38 cellular contexts compared by ENCODE assay signal in the genomic region with DNA sequence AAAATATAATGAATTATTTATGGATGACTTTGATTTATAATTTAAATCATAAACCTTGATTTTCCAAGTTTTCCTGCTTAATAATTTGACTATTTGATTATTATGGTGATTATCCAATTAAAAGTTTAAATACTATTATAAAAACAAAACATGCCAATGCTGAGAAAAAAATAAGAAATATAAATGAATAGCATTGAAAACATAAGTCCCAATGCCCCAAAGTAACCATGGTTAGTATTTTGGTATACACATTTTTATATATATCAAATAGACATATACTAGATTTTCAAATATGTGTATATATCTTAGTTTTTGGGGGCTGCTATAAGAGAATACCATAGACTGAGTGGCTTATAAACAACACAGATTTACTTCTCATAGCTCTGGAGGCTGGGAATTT.
"Had no signal": no experiment of that assay in that cellular context is flagged by ENCODE, and none has a peak within 500 bp of the region (broad histone marks: within the 10 kb centered on the region; RNA-seq: fewer than 3 reads in every experiment).

No MANE protein-coding gene starts in this region.

- H3K4me3 ChIP-seq: ascending aorta, cardiac muscle cell had no signal

- H3K4me3 Mint-ChIP-seq: activated CD4-positive, alpha-beta memory T cell treated with anti-CD3 and anti-CD28 coated beads, Interleukin-2, amount 10 ng/mL, durations not matched to agents 7 days and 5 days; activated CD4-positive, alpha-beta T cell treated with anti-CD3 and anti-CD28 coated beads for 36 hours; activated CD4-positive, alpha-beta T cell treated with anti-CD3 and anti-CD28 coated beads, Interleukin-2, amount 10 ng/mL, durations not matched to agents 7 days and 5 days; activated naive CD4-positive, alpha-beta T cell treated with anti-CD3 and anti-CD28 coated beads, Interleukin-2, amount 10 ng/mL, durations not matched to agents 7 days and 5 days; activated naive CD4-positive, alpha-beta T cell treated with anti-CD3 and anti-CD28 coated beads, Interleukin-2, amount 50 U/mL, for 24 hours; activated naive CD8-positive, alpha-beta T cell; activated naive CD8-positive, alpha-beta T cell treated with anti-CD3 and anti-CD28 coated beads, Interleukin-2, amount 10 ng/mL, durations not matched to agents 7 days and 5 days; activated naive CD8-positive, alpha-beta T cell treated with anti-CD3 and anti-CD28 coated beads, Interleukin-2, amount 50 U/mL, for 24 hours; activated T-cell treated with anti-CD3 and anti-CD28 coated beads, Interleukin-2, amount 50 U/mL, for 4 hours; brain; central memory CD8-positive, alpha-beta T cell; T-helper 1 cell treated with Interleukin-12 subunit alpha and Interleukin-12 subunit beta and Interleukin-4 antibody, amounts not matched to agents 30 μg/mL and 1 μg/mL, for 36 hours; T-helper 2 cell treated with Interferon-gamma antibody and Interleukin-4, amounts not matched to agents 5 μg/mL and 100 μg/mL, for 36 hours; WTC11 had no signal

- H3K27me3 ChIP-seq: ascending aorta, cardiac muscle cell had no signal

- H3K36me3 Mint-ChIP-seq: activated naive CD4-positive, alpha-beta T cell treated with anti-CD3 and anti-CD28 coated beads, Interleukin-2, amount 10 ng/mL, durations not matched to agents 7 days and 5 days; activated naive CD4-positive, alpha-beta T cell treated with anti-CD3 and anti-CD28 coated beads, Interleukin-2, amount 50 U/mL, for 24 hours; activated naive CD8-positive, alpha-beta T cell; activated naive CD8-positive, alpha-beta T cell treated with anti-CD3 and anti-CD28 coated beads, Interleukin-2, amount 10 ng/mL, durations not matched to agents 7 days and 5 days; brain; WTC11 had no signal

- DNase-seq: activated CD4-positive, alpha-beta memory T cell treated with anti-CD3 and anti-CD28 coated beads, Interleukin-2, amount 10 ng/mL, durations not matched to agents 7 days and 5 days; activated CD4-positive, alpha-beta T cell treated with anti-CD3 and anti-CD28 coated beads for 1 hour; activated CD4-positive, alpha-beta T cell treated with anti-CD3 and anti-CD28 coated beads for 36 hours; activated CD4-positive, alpha-beta T cell treated with anti-CD3 and anti-CD28 coated beads for 48 hours; activated CD4-positive, alpha-beta T cell treated with anti-CD3 and anti-CD28 coated beads, Interleukin-2, amount 10 ng/mL, durations not matched to agents 7 days and 5 days; activated CD4-positive, alpha-beta T cell treated with anti-CD3 and anti-CD28 coated beads, Interleukin-2, amount 50 U/mL, for 48 hours; activated CD4-positive, CD25-positive, alpha-beta regulatory T cell; activated CD8-positive, alpha-beta memory T cell treated with anti-CD3 and anti-CD28 coated beads, Interleukin-2, amount 50 U/mL, for 4 hours; activated effector memory CD4-positive, alpha-beta T cell treated with Interleukin-2 at 50 U/mL for 16 hours; activated gamma-delta T cell; activated naive CD4-positive, alpha-beta T cell treated with anti-CD3 and anti-CD28 coated beads, Interleukin-2, amount 10 ng/mL, durations not matched to agents 7 days and 5 days; activated naive CD4-positive, alpha-beta T cell treated with Interleukin-2 at 50 U/mL for 16 hours; activated naive CD8-positive, alpha-beta T cell treated with anti-CD3 and anti-CD28 coated beads, Interleukin-2, amount 10 ng/mL, durations not matched to agents 7 days and 5 days; activated naive CD8-positive, alpha-beta T cell treated with anti-CD3 and anti-CD28 coated beads, Interleukin-2, amount 50 U/mL, for 24 hours; activated T-cell treated with anti-CD3 and anti-CD28 coated beads for 4 hours; activated T-cell treated with anti-CD3 and anti-CD28 coated beads, Interleukin-2, amount 50 U/mL, for 1 hour; activated T-cell treated with anti-CD3 and anti-CD28 coated beads, Interleukin-2, amount 50 U/mL, for 4 hours; amygdala; anterior cingulate cortex; caudate nucleus; cerebellar nuclear complex; SW 1271; T-helper 1 cell; T-helper 2 cell; T-helper 9 cell had no signal

- H3K9me3 ChIP-seq: ascending aorta had no signal

- H3K27ac Mint-ChIP-seq: activated CD4-positive, alpha-beta memory T cell treated with anti-CD3 and anti-CD28 coated beads, Interleukin-2, amount 10 ng/mL, durations not matched to agents 7 days and 5 days; activated CD4-positive, alpha-beta T cell treated with anti-CD3 and anti-CD28 coated beads for 36 hours; activated CD4-positive, alpha-beta T cell treated with anti-CD3 and anti-CD28 coated beads, Interleukin-2, amount 10 ng/mL, durations not matched to agents 7 days and 5 days; activated naive CD4-positive, alpha-beta T cell treated with anti-CD3 and anti-CD28 coated beads, Interleukin-2, amount 10 ng/mL, durations not matched to agents 7 days and 5 days; activated naive CD4-positive, alpha-beta T cell treated with anti-CD3 and anti-CD28 coated beads, Interleukin-2, amount 50 U/mL, for 24 hours; activated naive CD8-positive, alpha-beta T cell; activated naive CD8-positive, alpha-beta T cell treated with anti-CD3 and anti-CD28 coated beads, Interleukin-2, amount 10 ng/mL, durations not matched to agents 7 days and 5 days; activated naive CD8-positive, alpha-beta T cell treated with anti-CD3 and anti-CD28 coated beads, Interleukin-2, amount 50 U/mL, for 24 hours; activated T-helper 2 cell treated with anti-CD3 and anti-CD28 coated beads, Interferon-gamma antibody, Interleukin-2, Interleukin-4, amounts not matched to agents 10 μg/mL and 5 μg/mL and 100 μg/mL, durations not matched to agents 14 hours and 24 hours and 36 hours; brain; T-helper 1 cell treated with Interleukin-12 subunit alpha and Interleukin-12 subunit beta and Interleukin-4 antibody, amounts not matched to agents 30 μg/mL and 1 μg/mL, for 36 hours; T-helper 2 cell treated with Interferon-gamma antibody and Interleukin-4, amounts not matched to agents 5 μg/mL and 100 μg/mL, for 36 hours; WTC11 had no signal

- H3K4me1 ChIP-seq: ascending aorta had no signal

- H3K36me3 ChIP-seq: ascending aorta, cardiac muscle cell had no signal

- ATAC-seq: activated CD4-positive, alpha-beta T cell treated with anti-CD3 and anti-CD28 coated beads for 36 hours; activated CD4-positive, CD25-positive, alpha-beta regulatory T cell treated with anti-CD3 and anti-CD28 coated beads, Interleukin-2, amount 50 U/mL, for 24 hours; activated naive CD8-positive, alpha-beta T cell treated with anti-CD3 and anti-CD28 coated beads, Interleukin-2, amount 50 U/mL, for 24 hours; activated T-cell treated with anti-CD3 and anti-CD28 coated beads, Interleukin-2, amount 50 U/mL, for 4 hours; WTC11 had no signal

- H3K4me1 Mint-ChIP-seq: activated CD4-positive, alpha-beta memory T cell treated with anti-CD3 and anti-CD28 coated beads, Interleukin-2, amount 10 ng/mL, durations not matched to agents 7 days and 5 days; activated CD4-positive, alpha-beta T cell treated with anti-CD3 and anti-CD28 coated beads for 36 hours; activated CD4-positive, alpha-beta T cell treated with anti-CD3 and anti-CD28 coated beads, Interleukin-2, amount 10 ng/mL, durations not matched to agents 7 days and 5 days; activated naive CD4-positive, alpha-beta T cell treated with anti-CD3 and anti-CD28 coated beads, Interleukin-2, amount 10 ng/mL, durations not matched to agents 7 days and 5 days; activated naive CD4-positive, alpha-beta T cell treated with anti-CD3 and anti-CD28 coated beads, Interleukin-2, amount 50 U/mL, for 24 hours; activated naive CD8-positive, alpha-beta T cell treated with anti-CD3 and anti-CD28 coated beads, Interleukin-2, amount 10 ng/mL, durations not matched to agents 7 days and 5 days; activated naive CD8-positive, alpha-beta T cell treated with anti-CD3 and anti-CD28 coated beads, Interleukin-2, amount 50 U/mL, for 24 hours; brain; central memory CD8-positive, alpha-beta T cell; WTC11 had no signal

- H3K27ac ChIP-seq: ascending aorta, cardiac muscle cell, VCaP had no signal

- H3K9me3 Mint-ChIP-seq: activated CD4-positive, alpha-beta memory T cell treated with anti-CD3 and anti-CD28 coated beads, Interleukin-2, amount 10 ng/mL, durations not matched to agents 7 days and 5 days; activated CD4-positive, alpha-beta T cell treated with anti-CD3 and anti-CD28 coated beads, Interleukin-2, amount 10 ng/mL, durations not matched to agents 7 days and 5 days; activated naive CD4-positive, alpha-beta T cell treated with anti-CD3 and anti-CD28 coated beads, Interleukin-2, amount 10 ng/mL, durations not matched to agents 7 days and 5 days; activated naive CD8-positive, alpha-beta T cell treated with anti-CD3 and anti-CD28 coated beads, Interleukin-2, amount 10 ng/mL, durations not matched to agents 7 days and 5 days; activated T-cell treated with anti-CD3 and anti-CD28 coated beads, Interleukin-2, amount 50 U/mL, for 4 hours; activated T-helper 2 cell treated with anti-CD3 and anti-CD28 coated beads, Interferon-gamma antibody, Interleukin-2, Interleukin-4, amounts not matched to agents 10 μg/mL and 5 μg/mL and 100 μg/mL, durations not matched to agents 14 hours and 24 hours and 36 hours; T-helper 1 cell treated with Interleukin-12 subunit alpha and Interleukin-12 subunit beta and Interleukin-4 antibody, amounts not matched to agents 30 μg/mL and 1 μg/mL, for 36 hours; T-helper 2 cell treated with Interferon-gamma antibody and Interleukin-4, amounts not matched to agents 5 μg/mL and 100 μg/mL, for 36 hours had no signal

- H3K27me3 Mint-ChIP-seq: activated CD4-positive, alpha-beta memory T cell treated with anti-CD3 and anti-CD28 coated beads, Interleukin-2, amount 10 ng/mL, durations not matched to agents 7 days and 5 days; activated CD4-positive, alpha-beta T cell treated with anti-CD3 and anti-CD28 coated beads, Interleukin-2, amount 10 ng/mL, durations not matched to agents 7 days and 5 days; activated naive CD4-positive, alpha-beta T cell treated with anti-CD3 and anti-CD28 coated beads, Interleukin-2, amount 10 ng/mL, durations not matched to agents 7 days and 5 days; activated naive CD8-positive, alpha-beta T cell treated with anti-CD3 and anti-CD28 coated beads, Interleukin-2, amount 10 ng/mL, durations not matched to agents 7 days and 5 days; brain; central memory CD8-positive, alpha-beta T cell had no signal

- FAIRE-seq: bronchial epithelial cell had no signal
